ENCODE assay signal across 12 cellular contexts in the genomic region with DNA sequence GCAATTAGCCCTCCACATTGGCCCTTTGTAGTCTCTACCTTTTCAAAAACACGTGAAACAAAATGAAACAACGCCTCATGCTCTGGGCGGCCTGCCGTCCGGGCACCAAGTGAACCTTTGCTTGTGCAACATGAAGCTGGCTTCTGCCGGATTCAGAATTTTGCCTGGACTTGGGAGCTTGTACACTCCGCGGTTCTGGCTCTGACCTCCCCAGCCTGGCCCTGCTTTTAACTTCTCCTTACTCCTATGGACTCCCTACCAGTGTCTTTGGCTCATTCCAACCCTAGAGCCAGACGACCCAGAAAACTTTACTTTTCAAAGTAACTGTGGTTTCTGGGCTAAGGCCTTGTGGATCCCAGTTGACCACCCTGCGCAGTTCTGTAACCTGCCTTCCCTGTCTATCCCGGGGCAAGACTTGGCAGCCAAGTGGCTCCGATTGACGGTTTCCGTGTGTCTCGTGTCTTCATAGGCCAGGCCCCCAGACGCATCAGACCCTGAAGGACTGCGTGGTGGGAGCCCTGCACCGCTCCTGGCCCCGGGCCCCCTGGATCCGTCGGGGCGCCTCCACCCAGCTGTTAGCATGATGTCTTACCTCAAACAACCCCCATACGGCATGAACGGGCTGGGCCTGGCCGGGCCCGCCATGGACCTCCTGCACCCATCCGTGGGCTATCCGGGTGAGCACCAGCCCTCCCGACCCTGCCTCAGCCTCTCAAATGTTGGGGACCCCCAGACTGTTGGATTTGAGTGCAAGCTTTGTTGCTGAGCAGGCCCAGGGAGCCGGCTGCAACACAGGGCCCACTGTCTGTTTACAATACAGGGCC. TPM values are rescaled to one million over a fixed set of nuclear protein-coding genes. Genes with fewer than 3 reads are reported as not detected.
DNase-seq lines count a peak whose midpoint lies in the region; ATAC-seq lines count a peak whose summit lies in the region.
"Had no signal": no experiment of that assay in that cellular context is flagged by ENCODE, and none has a peak within 500 bp of the region (broad histone marks: within the 10 kb centered on the region; RNA-seq: fewer than 3 reads in every experiment).

No MANE protein-coding gene starts in this region.

- H3K4me1 Mint-ChIP-seq in activated naive CD4-positive, alpha-beta T cell treated with anti-CD3 and anti-CD28 coated beads for 36 hours (ENCODE audit: low read depth) = peaks cover 71% of the 10 kb centered on the region
- H3K4me1 Mint-ChIP-seq in activated T-helper 17 cell treated with anti-CD3 and anti-CD28 coated beads, Interleukin-2, amount 50 U/mL, for 72 hours = peaks cover 33% of the 10 kb centered on the region

- H3K27ac ChIP-seq in temporal lobe (ENCODE audit: low read depth, low read length) = peak overlapping the region; percentile 3
- H3K27ac ChIP-seq: upper lobe of left lung had no signal

- H3K27me3 Mint-ChIP-seq in activated naive CD4-positive, alpha-beta T cell treated with anti-CD3 and anti-CD28 coated beads for 36 hours (ENCODE audit: low read depth) = peaks cover 83% of the 10 kb centered on the region
- H3K27me3 Mint-ChIP-seq in activated T-helper 17 cell treated with anti-CD3 and anti-CD28 coated beads, Interleukin-2, amount 50 U/mL, for 72 hours = peaks cover 72% of the 10 kb centered on the region

- no peaks in the 10 kb centered on the region for H3K9me3 Mint-ChIP-seq in activated naive CD4-positive, alpha-beta T cell treated with anti-CD3 and anti-CD28 coated beads for 36 hours
- no peaks in the 10 kb centered on the region for H3K9me3 Mint-ChIP-seq in activated T-helper 17 cell treated with anti-CD3 and anti-CD28 coated beads, Interleukin-2, amount 50 U/mL, for 72 hours

- intact Hi-C loops in activated naive CD4-positive, alpha-beta T cell treated with anti-CD3 and anti-CD28 coated beads for 36 hours (cut with micrococcal nuclease) = loop anchor here (5.0 to 10.0 kb wide), 4 partner anchors 545 to 790 kb away; a partner anchor contains a TSS

- DNase-seq in activated naive CD4-positive, alpha-beta T cell treated with anti-CD3 and anti-CD28 coated beads for 36 hours = no peak
- no peak for DNase-seq in activated naive CD4-positive, alpha-beta T cell treated with anti-CD3 and anti-CD28 coated beads, Interleukin-2, amount 50 U/mL, for 16 hours
- DNase-seq in left lobe of liver (ENCODE audit: low spot score) (peak; percentile 69), NCI-H146 (lab: John Stamatoyannopoulos, UW) (no peak), GM19240 (ENCODE audit: insufficient read length, low spot score) (no peak)
- DNase-seq: aorta, NCI-H2171 had no signal

- no peak for ATAC-seq in activated T-helper 17 cell treated with anti-CD3 and anti-CD28 coated beads, Interleukin-2, amount 50 U/mL, for 72 hours (replicated peaks)
- ATAC-seq in left lobe of liver (peak; percentile 54), HG03039 (IDR thresholded peaks at IDR 0.05; ENCODE audit: unreplicated experiment) (no peak)

- CTCF ChIA-PET in activated naive CD4-positive, alpha-beta T cell treated with anti-CD3 and anti-CD28 coated beads for 36 hours (lab: Charles Lee) = no interaction called here

- H3K4me3 Mint-ChIP-seq in activated naive CD4-positive, alpha-beta T cell treated with anti-CD3 and anti-CD28 coated beads for 36 hours = peak overlapping the region; percentile 46
- peak overlapping the region; percentile 52 for H3K4me3 Mint-ChIP-seq in activated T-helper 17 cell treated with anti-CD3 and anti-CD28 coated beads, Interleukin-2, amount 50 U/mL, for 72 hours

- H3K36me3 Mint-ChIP-seq in activated naive CD4-positive, alpha-beta T cell treated with anti-CD3 and anti-CD28 coated beads for 36 hours (ENCODE audit: low read depth) = no peaks in the 10 kb centered on the region
- peaks cover 11% of the 10 kb centered on the region for H3K36me3 Mint-ChIP-seq in activated T-helper 17 cell treated with anti-CD3 and anti-CD28 coated beads, Interleukin-2, amount 50 U/mL, for 72 hours (ENCODE audit: low read depth)

- H3K27ac Mint-ChIP-seq in activated naive CD4-positive, alpha-beta T cell treated with anti-CD3 and anti-CD28 coated beads for 36 hours = no peak overlapping the region
- H3K27ac Mint-ChIP-seq in activated T-helper 17 cell treated with anti-CD3 and anti-CD28 coated beads, Interleukin-2, amount 50 U/mL, for 72 hours = no peak overlapping the region

RNA-seq across cellular contexts. Expression of a gene that starts 2.0 kb away (rescaled TPM):
- not detected for total RNA-seq in activated naive CD4-positive, alpha-beta T cell treated with anti-CD3 and anti-CD28 coated beads for 36 hours
- total RNA-seq in activated T-helper 17 cell treated with anti-CD3 and anti-CD28 coated beads, Interleukin-2, amount 50 U/mL, for 72 hours = not detected
- total RNA-seq in left lobe of liver = not detected
- total RNA-seq in temporal lobe = 3.4 TPM
- total RNA-seq: aorta, posterior vena cava had no signal
